1 cellular context compared by ENCODE assay signal in the genomic region with DNA sequence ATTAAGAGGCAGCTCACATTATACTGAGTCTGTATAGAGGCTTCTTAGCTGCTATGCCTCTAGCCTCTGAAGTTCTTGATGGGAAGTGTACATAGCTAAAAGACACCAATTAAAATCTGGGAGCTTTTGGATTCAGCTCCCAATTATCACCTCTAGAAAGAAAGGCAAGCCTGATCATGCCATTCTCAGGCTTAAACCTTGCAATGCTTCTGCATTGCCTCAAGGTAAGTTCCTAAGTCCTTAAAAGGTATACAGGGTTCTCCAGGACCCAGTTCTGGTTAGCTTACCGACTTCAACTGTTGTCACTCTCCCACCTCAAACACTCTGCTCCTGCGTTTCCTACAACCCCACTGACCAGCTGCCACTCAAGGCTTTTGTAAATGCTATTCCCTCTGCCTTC.
TF ChIP-seq lines count a peak whose summit lies in the region.

No MANE protein-coding gene starts in this region.

TF ChIP-seq in WTC11, 78 proteins besides CTCF, POLR2A, EP300 and RAD21 (continued from another document):
- TF ChIP-seq, protein P1, sequence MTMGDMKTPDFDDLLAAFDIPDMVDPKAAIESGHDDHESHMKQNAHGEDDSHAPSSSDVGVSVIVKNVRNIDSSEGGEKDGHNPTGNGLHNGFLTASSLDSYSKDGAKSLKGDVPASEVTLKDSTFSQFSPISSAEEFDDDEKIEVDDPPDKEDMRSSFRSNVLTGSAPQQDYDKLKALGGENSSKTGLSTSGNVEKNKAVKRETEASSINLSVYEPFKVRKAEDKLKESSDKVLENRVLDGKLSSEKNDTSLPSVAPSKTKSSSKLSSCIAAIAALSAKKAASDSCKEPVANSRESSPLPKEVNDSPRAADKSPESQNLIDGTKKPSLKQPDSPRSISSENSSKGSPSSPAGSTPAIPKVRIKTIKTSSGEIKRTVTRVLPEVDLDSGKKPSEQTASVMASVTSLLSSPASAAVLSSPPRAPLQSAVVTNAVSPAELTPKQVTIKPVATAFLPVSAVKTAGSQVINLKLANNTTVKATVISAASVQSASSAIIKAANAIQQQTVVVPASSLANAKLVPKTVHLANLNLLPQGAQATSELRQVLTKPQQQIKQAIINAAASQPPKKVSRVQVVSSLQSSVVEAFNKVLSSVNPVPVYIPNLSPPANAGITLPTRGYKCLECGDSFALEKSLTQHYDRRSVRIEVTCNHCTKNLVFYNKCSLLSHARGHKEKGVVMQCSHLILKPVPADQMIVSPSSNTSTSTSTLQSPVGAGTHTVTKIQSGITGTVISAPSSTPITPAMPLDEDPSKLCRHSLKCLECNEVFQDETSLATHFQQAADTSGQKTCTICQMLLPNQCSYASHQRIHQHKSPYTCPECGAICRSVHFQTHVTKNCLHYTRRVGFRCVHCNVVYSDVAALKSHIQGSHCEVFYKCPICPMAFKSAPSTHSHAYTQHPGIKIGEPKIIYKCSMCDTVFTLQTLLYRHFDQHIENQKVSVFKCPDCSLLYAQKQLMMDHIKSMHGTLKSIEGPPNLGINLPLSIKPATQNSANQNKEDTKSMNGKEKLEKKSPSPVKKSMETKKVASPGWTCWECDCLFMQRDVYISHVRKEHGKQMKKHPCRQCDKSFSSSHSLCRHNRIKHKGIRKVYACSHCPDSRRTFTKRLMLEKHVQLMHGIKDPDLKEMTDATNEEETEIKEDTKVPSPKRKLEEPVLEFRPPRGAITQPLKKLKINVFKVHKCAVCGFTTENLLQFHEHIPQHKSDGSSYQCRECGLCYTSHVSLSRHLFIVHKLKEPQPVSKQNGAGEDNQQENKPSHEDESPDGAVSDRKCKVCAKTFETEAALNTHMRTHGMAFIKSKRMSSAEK (CRISPR knock-in tag; IDR thresholded peaks at IDR 0.05; ENCODE audit: borderline replicate concordance), result no peak
- TF ChIP-seq JAZF1 (CRISPR knock-in tag; IDR thresholded peaks at IDR 0.05) (no peak), TEAD1 (CRISPR knock-in tag; IDR thresholded peaks at IDR 0.05) (no peak), HMGA2 (CRISPR knock-in tag; IDR thresholded peaks at IDR 0.05) (no peak), ZNF121 (CRISPR knock-in tag; IDR thresholded peaks at IDR 0.05) (no peak), NR2C2 (CRISPR knock-in tag; IDR thresholded peaks at IDR 0.05) (no peak), SP1 (CRISPR knock-in tag; conservative IDR thresholded peaks at IDR 0.05) (no peak), ZNF232 (CRISPR knock-in tag; IDR thresholded peaks at IDR 0.05) (no peak)
- TF ChIP-seq, protein P2, sequence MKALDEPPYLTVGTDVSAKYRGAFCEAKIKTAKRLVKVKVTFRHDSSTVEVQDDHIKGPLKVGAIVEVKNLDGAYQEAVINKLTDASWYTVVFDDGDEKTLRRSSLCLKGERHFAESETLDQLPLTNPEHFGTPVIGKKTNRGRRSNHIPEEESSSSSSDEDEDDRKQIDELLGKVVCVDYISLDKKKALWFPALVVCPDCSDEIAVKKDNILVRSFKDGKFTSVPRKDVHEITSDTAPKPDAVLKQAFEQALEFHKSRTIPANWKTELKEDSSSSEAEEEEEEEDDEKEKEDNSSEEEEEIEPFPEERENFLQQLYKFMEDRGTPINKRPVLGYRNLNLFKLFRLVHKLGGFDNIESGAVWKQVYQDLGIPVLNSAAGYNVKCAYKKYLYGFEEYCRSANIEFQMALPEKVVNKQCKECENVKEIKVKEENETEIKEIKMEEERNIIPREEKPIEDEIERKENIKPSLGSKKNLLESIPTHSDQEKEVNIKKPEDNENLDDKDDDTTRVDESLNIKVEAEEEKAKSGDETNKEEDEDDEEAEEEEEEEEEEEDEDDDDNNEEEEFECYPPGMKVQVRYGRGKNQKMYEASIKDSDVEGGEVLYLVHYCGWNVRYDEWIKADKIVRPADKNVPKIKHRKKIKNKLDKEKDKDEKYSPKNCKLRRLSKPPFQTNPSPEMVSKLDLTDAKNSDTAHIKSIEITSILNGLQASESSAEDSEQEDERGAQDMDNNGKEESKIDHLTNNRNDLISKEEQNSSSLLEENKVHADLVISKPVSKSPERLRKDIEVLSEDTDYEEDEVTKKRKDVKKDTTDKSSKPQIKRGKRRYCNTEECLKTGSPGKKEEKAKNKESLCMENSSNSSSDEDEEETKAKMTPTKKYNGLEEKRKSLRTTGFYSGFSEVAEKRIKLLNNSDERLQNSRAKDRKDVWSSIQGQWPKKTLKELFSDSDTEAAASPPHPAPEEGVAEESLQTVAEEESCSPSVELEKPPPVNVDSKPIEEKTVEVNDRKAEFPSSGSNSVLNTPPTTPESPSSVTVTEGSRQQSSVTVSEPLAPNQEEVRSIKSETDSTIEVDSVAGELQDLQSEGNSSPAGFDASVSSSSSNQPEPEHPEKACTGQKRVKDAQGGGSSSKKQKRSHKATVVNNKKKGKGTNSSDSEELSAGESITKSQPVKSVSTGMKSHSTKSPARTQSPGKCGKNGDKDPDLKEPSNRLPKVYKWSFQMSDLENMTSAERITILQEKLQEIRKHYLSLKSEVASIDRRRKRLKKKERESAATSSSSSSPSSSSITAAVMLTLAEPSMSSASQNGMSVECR (CRISPR knock-in tag; IDR thresholded peaks at IDR 0.05; ENCODE audit: borderline replicate concordance), result no peak
- TF ChIP-seq, protein P3, sequence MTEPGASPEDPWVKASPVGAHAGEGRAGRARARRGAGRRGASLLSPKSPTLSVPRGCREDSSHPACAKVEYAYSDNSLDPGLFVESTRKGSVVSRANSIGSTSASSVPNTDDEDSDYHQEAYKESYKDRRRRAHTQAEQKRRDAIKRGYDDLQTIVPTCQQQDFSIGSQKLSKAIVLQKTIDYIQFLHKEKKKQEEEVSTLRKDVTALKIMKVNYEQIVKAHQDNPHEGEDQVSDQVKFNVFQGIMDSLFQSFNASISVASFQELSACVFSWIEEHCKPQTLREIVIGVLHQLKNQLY (CRISPR knock-in tag; IDR thresholded peaks at IDR 0.05), result no peak
- TF ChIP-seq, protein P4, sequence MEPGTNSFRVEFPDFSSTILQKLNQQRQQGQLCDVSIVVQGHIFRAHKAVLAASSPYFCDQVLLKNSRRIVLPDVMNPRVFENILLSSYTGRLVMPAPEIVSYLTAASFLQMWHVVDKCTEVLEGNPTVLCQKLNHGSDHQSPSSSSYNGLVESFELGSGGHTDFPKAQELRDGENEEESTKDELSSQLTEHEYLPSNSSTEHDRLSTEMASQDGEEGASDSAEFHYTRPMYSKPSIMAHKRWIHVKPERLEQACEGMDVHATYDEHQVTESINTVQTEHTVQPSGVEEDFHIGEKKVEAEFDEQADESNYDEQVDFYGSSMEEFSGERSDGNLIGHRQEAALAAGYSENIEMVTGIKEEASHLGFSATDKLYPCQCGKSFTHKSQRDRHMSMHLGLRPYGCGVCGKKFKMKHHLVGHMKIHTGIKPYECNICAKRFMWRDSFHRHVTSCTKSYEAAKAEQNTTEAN (CRISPR knock-in tag; IDR thresholded peaks at IDR 0.05), result no peak
